ENCODE assay signal across 31 cellular contexts in genomic region chr20:3647418-3647817, GRCh38. TPM values are rescaled to one million over a fixed set of nuclear protein-coding genes. Genes with fewer than 3 reads are reported as not detected.
"Had no signal": no experiment of that assay in that cellular context is flagged by ENCODE, and none has a peak within 500 bp of the region (broad histone marks: within the 10 kb centered on the region; RNA-seq: fewer than 3 reads in every experiment).

No MANE protein-coding gene starts in this region.

- H3K4me3 Mint-ChIP-seq: activated CD4-positive, alpha-beta T cell treated with anti-CD3 and anti-CD28 coated beads, Interleukin-2, amount 10 ng/mL, durations not matched to agents 24 days and 14 days; activated CD8-positive, alpha-beta T cell treated with anti-CD3 and anti-CD28 coated beads for 36 hours; activated naive CD8-positive, alpha-beta T cell treated with anti-CD3 and anti-CD28 coated beads for 36 hours; activated T-cell treated with anti-CD3 and anti-CD28 coated beads, Interleukin-2, amount 50 U/mL, for 72 hours; activated T-helper 17 cell treated with anti-CD3 and anti-CD28 coated beads, Interleukin-2, amount 50 U/mL, for 72 hours had no signal

- H3K27ac Mint-ChIP-seq: activated CD4-positive, alpha-beta T cell treated with anti-CD3 and anti-CD28 coated beads, Interleukin-2, amount 10 ng/mL, durations not matched to agents 24 days and 14 days; activated CD8-positive, alpha-beta T cell treated with anti-CD3 and anti-CD28 coated beads for 36 hours; activated naive CD8-positive, alpha-beta T cell treated with anti-CD3 and anti-CD28 coated beads for 36 hours; activated T-cell treated with anti-CD3 and anti-CD28 coated beads, Interleukin-2, amount 50 U/mL, for 72 hours; activated T-helper 17 cell treated with anti-CD3 and anti-CD28 coated beads, Interleukin-2, amount 50 U/mL, for 72 hours had no signal

- H3K9me3 Mint-ChIP-seq: activated CD4-positive, alpha-beta T cell treated with anti-CD3 and anti-CD28 coated beads, Interleukin-2, amount 10 ng/mL, durations not matched to agents 24 days and 14 days; activated CD8-positive, alpha-beta T cell treated with anti-CD3 and anti-CD28 coated beads for 36 hours; activated naive CD8-positive, alpha-beta T cell treated with anti-CD3 and anti-CD28 coated beads for 36 hours; activated T-cell treated with anti-CD3 and anti-CD28 coated beads, Interleukin-2, amount 50 U/mL, for 72 hours; activated T-helper 17 cell treated with anti-CD3 and anti-CD28 coated beads, Interleukin-2, amount 50 U/mL, for 72 hours had no signal

- DNase-seq: activated CD4-positive, alpha-beta T cell treated with anti-CD3 and anti-CD28 coated beads, Interleukin-2, amount 10 ng/mL, durations not matched to agents 24 days and 14 days; activated CD4-positive, alpha-beta T cell treated with anti-CD3 and anti-CD28 coated beads, Interleukin-2, amount 50 U/mL, for 4 hours; activated CD8-positive, alpha-beta T cell treated with anti-CD3 and anti-CD28 coated beads for 36 hours; activated effector memory CD4-positive, alpha-beta T cell treated with anti-CD3 and anti-CD28 coated beads, Interleukin-2, amount 50 U/mL, for 16 hours; activated naive CD4-positive, alpha-beta T cell; activated naive CD4-positive, alpha-beta T cell treated with anti-CD3 and anti-CD28 coated beads, Interleukin-2, amount 50 U/mL, for 16 hours; activated naive CD8-positive, alpha-beta T cell treated with anti-CD3 and anti-CD28 coated beads for 36 hours; activated T-cell treated with anti-CD3 and anti-CD28 coated beads, Interleukin-2, amount 50 U/mL, for 1 hour; activated T-cell treated with anti-CD3 and anti-CD28 coated beads, Interleukin-2, amount 50 U/mL, for 72 hours; amniotic stem cell; aorta; NCI-H1105; NCI-H1436; NCI-H1694; NCI-H1930; NCI-H2081 treated with DMSO at 0.1 percent for 48 hours; NCI-H345; NCI-H524 treated with DMSO at 0.1 percent for 48 hours; SHP77; SJCRH30; T1000 had no signal

- H3K9me3 ChIP-seq: SJCRH30 had no signal

- H3K27me3 Mint-ChIP-seq: activated CD4-positive, alpha-beta T cell treated with anti-CD3 and anti-CD28 coated beads, Interleukin-2, amount 10 ng/mL, durations not matched to agents 24 days and 14 days; activated CD8-positive, alpha-beta T cell treated with anti-CD3 and anti-CD28 coated beads for 36 hours; activated naive CD8-positive, alpha-beta T cell treated with anti-CD3 and anti-CD28 coated beads for 36 hours; activated T-helper 17 cell treated with anti-CD3 and anti-CD28 coated beads, Interleukin-2, amount 50 U/mL, for 72 hours had no signal

- H3K4me1 ChIP-seq: SJCRH30 had no signal

- H3K27me3 ChIP-seq: SJCRH30 had no signal

- H3K27ac ChIP-seq: SJCRH30, SK-N-MC had no signal

- H3K4me3 ChIP-seq: SJCRH30, SK-N-MC had no signal

- H3K4me1 Mint-ChIP-seq: activated naive CD8-positive, alpha-beta T cell treated with anti-CD3 and anti-CD28 coated beads for 36 hours; activated T-helper 17 cell treated with anti-CD3 and anti-CD28 coated beads, Interleukin-2, amount 50 U/mL, for 72 hours had no signal

- ATAC-seq: activated CD8-positive, alpha-beta T cell treated with anti-CD3 and anti-CD28 coated beads for 36 hours; activated T-cell treated with anti-CD3 and anti-CD28 coated beads, Interleukin-2, amount 50 U/mL, for 72 hours; activated T-helper 17 cell treated with anti-CD3 and anti-CD28 coated beads, Interleukin-2, amount 50 U/mL, for 72 hours; Panc1 had no signal

RNA-seq across cellular contexts. Expression of gene GFRA4, which starts 15.8 kb away (rescaled TPM):
- total RNA-seq: activated CD4-positive, alpha-beta T cell treated with anti-CD3 and anti-CD28 coated beads, Interleukin-2, amount 10 ng/mL, durations not matched to agents 24 days and 14 days; activated CD8-positive, alpha-beta memory T cell treated with anti-CD3 and anti-CD28 coated beads for 36 hours; activated CD8-positive, alpha-beta T cell treated with anti-CD3 and anti-CD28 coated beads for 36 hours; activated naive CD8-positive, alpha-beta T cell treated with anti-CD3 and anti-CD28 coated beads for 36 hours; activated T-cell treated with anti-CD3 and anti-CD28 coated beads, Interleukin-2, amount 50 U/mL, for 72 hours; activated T-helper 17 cell treated with anti-CD3 and anti-CD28 coated beads, Interleukin-2, amount 50 U/mL, for 72 hours; aorta; cardiac septum; M059J; NCI-H460; RPMI7951; SJCRH30; T-helper 1 cell treated with Interleukin-12 subunit alpha and Interleukin-12 subunit beta and Interleukin-4 antibody, amounts not matched to agents 30 ng/mL and 1 ng/mL, for 36 hours; T-helper 2 cell treated with Interferon-gamma antibody and Interleukin-4, amounts not matched to agents 100 ng/mL and 5 ng/mL, for 36 hours had no signal
- polyA plus RNA-seq: aorta had no signal

RNA-seq across cellular contexts. Expression of gene ADAM33, which starts 34.4 kb away (rescaled TPM):
- total RNA-seq: activated CD4-positive, alpha-beta T cell treated with anti-CD3 and anti-CD28 coated beads, Interleukin-2, amount 10 ng/mL, durations not matched to agents 24 days and 14 days; activated CD8-positive, alpha-beta memory T cell treated with anti-CD3 and anti-CD28 coated beads for 36 hours; activated CD8-positive, alpha-beta T cell treated with anti-CD3 and anti-CD28 coated beads for 36 hours; activated naive CD8-positive, alpha-beta T cell treated with anti-CD3 and anti-CD28 coated beads for 36 hours; activated T-cell treated with anti-CD3 and anti-CD28 coated beads, Interleukin-2, amount 50 U/mL, for 72 hours; activated T-helper 17 cell treated with anti-CD3 and anti-CD28 coated beads, Interleukin-2, amount 50 U/mL, for 72 hours; SJCRH30; T-helper 1 cell treated with Interleukin-12 subunit alpha and Interleukin-12 subunit beta and Interleukin-4 antibody, amounts not matched to agents 30 ng/mL and 1 ng/mL, for 36 hours; T-helper 2 cell treated with Interferon-gamma antibody and Interleukin-4, amounts not matched to agents 100 ng/mL and 5 ng/mL, for 36 hours had no signal
